13 cellular contexts compared by ENCODE assay signal in the genomic region with DNA sequence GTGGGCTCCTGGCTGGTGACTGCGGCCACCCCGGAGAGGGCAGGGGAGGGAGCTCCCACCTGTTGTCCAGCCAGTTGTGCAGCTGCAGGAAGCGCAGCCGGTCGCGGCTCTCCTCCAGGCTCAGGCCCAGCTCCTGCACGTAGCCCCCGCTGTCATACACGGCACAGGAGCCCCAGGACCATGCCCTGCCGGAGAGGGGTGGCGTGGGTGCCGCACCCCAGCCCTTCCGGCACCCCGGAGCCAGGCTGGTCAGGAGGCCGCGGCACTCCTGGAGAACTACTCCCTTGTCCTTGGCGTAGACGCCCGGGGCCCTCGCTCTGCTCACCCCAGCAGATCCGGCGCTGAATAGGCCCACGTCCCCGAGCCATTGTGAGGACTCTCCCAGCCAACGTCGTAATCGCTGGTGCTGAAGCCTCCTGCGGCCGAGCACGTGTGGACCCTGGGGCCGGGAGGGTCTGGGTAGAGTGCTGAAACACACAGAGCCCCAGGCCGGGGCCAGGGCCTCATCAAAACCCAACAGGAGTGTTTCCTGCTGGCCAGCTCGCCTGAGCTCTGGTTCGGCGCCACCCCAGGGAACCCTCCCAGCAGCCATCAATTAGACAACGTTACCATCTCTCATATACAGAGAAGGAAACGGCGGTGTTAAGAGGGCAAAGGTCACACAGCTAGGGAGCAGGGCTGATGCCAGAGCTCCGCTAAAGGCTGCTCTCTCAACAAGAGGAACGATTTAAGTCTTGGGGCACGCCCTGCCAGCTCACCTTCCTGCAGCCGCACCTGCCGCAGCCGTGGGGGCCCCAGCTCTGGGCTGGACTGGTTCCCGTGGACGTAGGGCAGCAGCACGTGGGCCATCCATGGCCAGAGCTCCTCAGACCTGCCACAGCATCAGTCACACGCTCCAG. TPM values are rescaled to one million over a fixed set of nuclear protein-coding genes. Genes with fewer than 3 reads are reported as not detected.
DNase-seq lines count a peak whose midpoint lies in the region; TF ChIP-seq lines count a peak whose summit lies in the region.
"Had no signal": no experiment of that assay in that cellular context is flagged by ENCODE, and none has a peak within 500 bp of the region (broad histone marks: within the 10 kb centered on the region; RNA-seq: fewer than 3 reads in every experiment).

No MANE protein-coding gene starts in this region.

- H3K4me1 ChIP-seq in hepatocyte (ENCODE audit: insufficient read depth) (peaks cover 9% of the 10 kb centered on the region), neuronal stem cell (ENCODE audit: control insufficient read depth in 2 of 2, insufficient read depth in 1 of 2, low read depth in 1 of 2, low read length in 2 of 2) (peaks cover 0 to 16% of the 10 kb centered on the region in 2 donors)

- H3K9me3 Mint-ChIP-seq in activated CD4-positive, alpha-beta T cell treated with anti-CD3 and anti-CD28 coated beads, Interleukin-2, amount 10 ng/mL, durations not matched to agents 24 days and 14 days: no peaks in the 10 kb centered on the region
- H3K9me3 Mint-ChIP-seq: activated T-cell treated with anti-CD3 and anti-CD28 coated beads, Interleukin-2, amount 50 U/mL, for 4 hours; immature natural killer cell; nephron had no signal

- H3K27ac Mint-ChIP-seq in activated CD4-positive, alpha-beta T cell treated with anti-CD3 and anti-CD28 coated beads, Interleukin-2, amount 10 ng/mL, durations not matched to agents 24 days and 14 days: no peak overlapping the region
- H3K27ac Mint-ChIP-seq: immature natural killer cell, nephron had no signal

- H3K4me3 Mint-ChIP-seq in activated CD4-positive, alpha-beta T cell treated with anti-CD3 and anti-CD28 coated beads, Interleukin-2, amount 10 ng/mL, durations not matched to agents 24 days and 14 days: no peak overlapping the region
- H3K4me3 Mint-ChIP-seq: activated T-cell treated with anti-CD3 and anti-CD28 coated beads, Interleukin-2, amount 50 U/mL, for 4 hours; immature natural killer cell had no signal

- H3K36me3 Mint-ChIP-seq in activated CD4-positive, alpha-beta T cell treated with anti-CD3 and anti-CD28 coated beads, Interleukin-2, amount 10 ng/mL, durations not matched to agents 24 days and 14 days (ENCODE audit: low read depth): peaks cover 14% of the 10 kb centered on the region

- H3K23ac ChIP-seq in neuronal stem cell (ENCODE audit: low read depth, low read length, poor library complexity): peak overlapping the region; percentile 93

- H3K4me3 ChIP-seq in hepatocyte (no peak overlapping the region), neuronal stem cell (ENCODE audit: low read length in 2 of 2) (peak overlapping the region in 1 of 2 donors; percentile 82)

- no peak for TF ChIP-seq CTCF in RWPE1 (conservative IDR thresholded peaks at IDR 0.05; ENCODE audit: low read depth)
- TF ChIP-seq CTCF in hepatocyte (IDR thresholded peaks at IDR 0.05; ENCODE audit: poor library complexity): no peak

- H3K4me2 ChIP-seq in hepatocyte (peak overlapping the region; percentile 81), neuronal stem cell (ENCODE audit: insufficient read depth, low read length, poor library complexity, severe bottlenecking) (peak overlapping the region; percentile 91)

- H3K4ac ChIP-seq in neuronal stem cell (ENCODE audit: low read length): peak overlapping the region; percentile 66

- no peaks in the 10 kb centered on the region for H3K27me3 ChIP-seq in hepatocyte
- H3K27me3 ChIP-seq in neuronal stem cell (ENCODE audit: control insufficient read depth in 3 of 3, insufficient read depth in 3 of 3, low read depth in 1 of 3, low read length in 3 of 3): no peaks in the 10 kb centered on the region

- H3K9ac ChIP-seq in neuronal stem cell (ENCODE audit: low read depth, low read length, poor library complexity): peak overlapping the region; percentile 97

- peak overlapping the region; percentile 100 for H3K14ac ChIP-seq in neuronal stem cell (ENCODE audit: low read length)

- H2AK5ac ChIP-seq in neuronal stem cell (ENCODE audit: low read depth, low read length): peak overlapping the region; percentile 98

- H4K91ac ChIP-seq in neuronal stem cell (ENCODE audit: low read depth, low read length, poor library complexity): no peak overlapping the region

- no peaks in the 10 kb centered on the region for H3K4me1 Mint-ChIP-seq in activated CD4-positive, alpha-beta T cell treated with anti-CD3 and anti-CD28 coated beads, Interleukin-2, amount 10 ng/mL, durations not matched to agents 24 days and 14 days
- H3K4me1 Mint-ChIP-seq: immature natural killer cell, nephron had no signal

- peaks cover 13% of the 10 kb centered on the region for H3K79me1 ChIP-seq in neuronal stem cell (ENCODE audit: low read depth, low read length)

- H3K36me3 ChIP-seq in hepatocyte (replicated peaks; ENCODE audit: insufficient read depth, low read depth): no peaks in the 10 kb centered on the region
- peaks cover 41 to 91% of the 10 kb centered on the region in 2 donors for H3K36me3 ChIP-seq in neuronal stem cell (replicated peaks in 1 of 2; ENCODE audit: control insufficient read depth in 2 of 2, insufficient read depth in 2 of 2, low read length in 2 of 2)

- CTCF ChIA-PET in RWPE1 (lab: Yijun Ruan, JAX): interaction anchor here (0.7 kb wide), 2 partner anchors 9 to 91 kb away, joined by 3 to 5 read pairs; no protein-coding TSS in a partner anchor

- peak overlapping the region; percentile 94 for H2BK12ac ChIP-seq in neuronal stem cell (ENCODE audit: low read length)

- H3K27ac ChIP-seq in RWPE1: peak overlapping the region; percentile 73
- H3K27ac ChIP-seq in hepatocyte: peak overlapping the region; percentile 65
- H3K27ac ChIP-seq in neuronal stem cell (replicated peaks; ENCODE audit: low read length): peak overlapping the region; percentile 54

- DNase-seq in DMS53 (lab: John Stamatoyannopoulos, UW) (peak; percentile 69), RWPE1 (ENCODE audit: low spot score) (no peak), hepatocyte (ENCODE audit: low spot score) (peak; percentile 37), neuronal stem cell (ENCODE audit: low spot score) (no peak), DMS79 treated with DMSO at 0.1 percent for 48 hours (lab: John Stamatoyannopoulos, UW) (no peak), germinal center (ENCODE audit: low spot score) (no peak), AG08396 (ENCODE audit: low spot score) (no peak)
- no peak for DNase-seq in activated CD4-positive, alpha-beta T cell treated with anti-CD3 and anti-CD28 coated beads, Interleukin-2, amount 10 ng/mL, durations not matched to agents 24 days and 14 days
- DNase-seq: activated T-cell treated with anti-CD3 and anti-CD28 coated beads, Interleukin-2, amount 50 U/mL, for 4 hours; immature natural killer cell; stimulated activated CD8-positive, alpha-beta memory T cell treated with anti-CD3 and anti-CD28 coated beads, Interleukin-4, amount 100 ng/mL, for 48 hours; SW 1271 had no signal

- H3K9me3 ChIP-seq in hepatocyte (ENCODE audit: low read depth): no peaks in the 10 kb centered on the region
- no peaks in the 10 kb centered on the region for H3K9me3 ChIP-seq in neuronal stem cell (replicated peaks in 1 of 2; ENCODE audit: control insufficient read depth in 2 of 2, insufficient read depth in 1 of 2, low read depth in 1 of 2, low read length in 2 of 2)

- intact Hi-C loops in activated CD4-positive, alpha-beta T cell treated with anti-CD3 and anti-CD28 coated beads, Interleukin-2, amount 10 ng/mL, durations not matched to agents 24 days and 14 days (cut with micrococcal nuclease): no loop called here

- H3K79me2 ChIP-seq in hepatocyte: no peaks in the 10 kb centered on the region

- H4K8ac ChIP-seq in neuronal stem cell (ENCODE audit: low read depth, low read length): peak overlapping the region; percentile 82

- H2BK120ac ChIP-seq in neuronal stem cell (ENCODE audit: low read depth, low read length): no peak overlapping the region

- H3K9me2 ChIP-seq in hepatocyte (replicated peaks; ENCODE audit: insufficient read depth): no peaks in the 10 kb centered on the region

- peak overlapping the region; percentile 98 for H2BK15ac ChIP-seq in neuronal stem cell (ENCODE audit: low read length)

- WGBS in hepatocyte (ENCODE audit: low lambda C conversion rate, missing lambda C conversion rate): 82% methylated on average over 45 of the region's 48 CpGs
- WGBS in neuronal stem cell (ENCODE audit: extremely low coverage in 2 of 2, insufficient read length in 2 of 2, insufficient replicate concordance in 1 of 2), 2 donors: no CpG with 5 or more reads among the region's 48 CpGs

- POLR2A ChIA-PET in RWPE1 (lab: Yijun Ruan, JAX; ENCODE audit: low non-redundant PET): interaction anchor here (0.6 kb wide), 1 partner anchor 47 kb away, joined by 3 read pairs; no protein-coding TSS in a partner anchor

- peaks cover 7% of the 10 kb centered on the region for H4K20me1 ChIP-seq in hepatocyte (ENCODE audit: insufficient read depth, poor library complexity, severe bottlenecking)

- H2AFZ ChIP-seq in hepatocyte (no peak overlapping the region), neuronal stem cell (ENCODE audit: low read length) (no peak overlapping the region)

- H3K18ac ChIP-seq in neuronal stem cell (ENCODE audit: low read length): peak overlapping the region; percentile 99

- H2BK5ac ChIP-seq in neuronal stem cell (ENCODE audit: low read length): peak overlapping the region; percentile 78

- H3K27me3 Mint-ChIP-seq in activated CD4-positive, alpha-beta T cell treated with anti-CD3 and anti-CD28 coated beads, Interleukin-2, amount 10 ng/mL, durations not matched to agents 24 days and 14 days: no peaks in the 10 kb centered on the region

RNA-seq across cellular contexts. Expression of a gene that starts 43.7 kb away (rescaled TPM):
- 40.2 and 60.6 TPM in 2 replicates for total RNA-seq in hepatocyte
- polyA plus RNA-seq in hepatocyte: 35.9 and 49.3 TPM in 2 replicates
- 27.8 TPM for polyA plus RNA-seq in neuronal stem cell (2013, experiment 1 of 2)
- 26.3 TPM for polyA plus RNA-seq in neuronal stem cell (2013, experiment 2 of 2)
- 91.4 and 93.3 TPM in 2 replicates for total RNA-seq in activated CD4-positive, alpha-beta T cell treated with anti-CD3 and anti-CD28 coated beads, Interleukin-2, amount 10 ng/mL, durations not matched to agents 24 days and 14 days

RNA-seq across cellular contexts. Expression of a gene that starts 44.2 kb away (rescaled TPM):
- 39.5 and 41.8 TPM in 2 replicates for total RNA-seq in hepatocyte
- 78.7 and 113 TPM in 2 replicates for polyA plus RNA-seq in hepatocyte
- 54.6 TPM for polyA plus RNA-seq in neuronal stem cell (2013, experiment 1 of 2)
- 53.2 TPM for polyA plus RNA-seq in neuronal stem cell (2013, experiment 2 of 2)
- 98.8 and 99.8 TPM in 2 replicates for total RNA-seq in activated CD4-positive, alpha-beta T cell treated with anti-CD3 and anti-CD28 coated beads, Interleukin-2, amount 10 ng/mL, durations not matched to agents 24 days and 14 days

RNA-seq across cellular contexts. Expression of a gene that starts 44.3 kb away (rescaled TPM):
- total RNA-seq in hepatocyte: 19.6 and 20.2 TPM in 2 replicates
- 23.4 and 28.5 TPM in 2 replicates for polyA plus RNA-seq in hepatocyte
- 28.2 TPM for polyA plus RNA-seq in neuronal stem cell (2013, experiment 1 of 2)
- polyA plus RNA-seq in neuronal stem cell (2013, experiment 2 of 2): 27.7 TPM
- 50.3 and 57.7 TPM in 2 replicates for total RNA-seq in activated CD4-positive, alpha-beta T cell treated with anti-CD3 and anti-CD28 coated beads, Interleukin-2, amount 10 ng/mL, durations not matched to agents 24 days and 14 days

RNA-seq across cellular contexts. Expression of a gene that starts 56.5 kb away (rescaled TPM):
- 4.1 and 8.3 TPM in 2 replicates for total RNA-seq in hepatocyte
- 11.3 and 15.0 TPM in 2 replicates for polyA plus RNA-seq in hepatocyte
- 4.2 TPM for polyA plus RNA-seq in neuronal stem cell (2013, experiment 1 of 2)
- polyA plus RNA-seq in neuronal stem cell (2013, experiment 2 of 2): 3.9 TPM
- 0.83 and 1.0 TPM in 2 replicates for total RNA-seq in activated CD4-positive, alpha-beta T cell treated with anti-CD3 and anti-CD28 coated beads, Interleukin-2, amount 10 ng/mL, durations not matched to agents 24 days and 14 days
- total RNA-seq: activated T-cell treated with anti-CD3 and anti-CD28 coated beads, Interleukin-2, amount 50 U/mL, for 4 hours had no signal

Comparison
In these comparisons a context has a peak if more than half of its experiments do, and no peak if none do; other contexts are left out.
1. DNase-seq: peak in DMS53 (single experiment) and hepatocyte (single experiment); none in RWPE1 (single experiment), neuronal stem cell (single experiment), DMS79 treated with DMSO at 0.1 percent for 48 hours (single experiment), germinal center (single experiment), AG08396 (single experiment) and activated CD4-positive, alpha-beta T cell treated with anti-CD3 and anti-CD28 coated beads, Interleukin-2, amount 10 ng/mL, durations not matched to agents 24 days and 14 days (single experiment).
2. Peak in every context shown above with its lines, with median percentiles within 50 percentile points of each other: H3K27ac ChIP-seq.